Comparison of ENCODE assay signal across 9 cellular contexts in the genomic region with DNA sequence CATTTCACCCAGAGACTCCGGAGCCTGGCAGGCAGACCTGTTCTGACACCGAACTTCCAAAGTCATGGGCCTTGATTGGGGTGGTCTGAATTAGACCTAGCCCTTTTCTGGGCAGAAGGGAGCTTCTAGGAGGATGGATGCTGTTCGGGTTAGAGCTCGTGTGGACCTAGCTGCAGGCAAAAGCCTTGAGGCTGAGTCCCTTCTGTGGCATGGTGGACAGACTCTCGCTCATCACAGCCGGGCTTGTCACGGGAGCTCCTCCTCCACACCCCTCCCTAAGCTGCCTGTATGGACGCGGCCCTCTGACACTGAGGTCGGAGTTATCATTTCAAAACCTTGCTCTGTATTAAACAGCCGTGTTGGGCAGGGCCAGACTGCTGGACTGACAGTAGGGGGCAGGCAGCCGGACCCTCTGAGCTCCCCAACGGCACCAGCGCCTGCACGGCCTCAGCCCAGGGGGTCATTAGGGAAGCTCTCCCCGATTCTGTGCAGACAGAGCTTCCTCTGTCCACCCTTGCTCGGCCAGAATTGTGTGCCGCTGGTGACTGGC. TPM values are rescaled to one million over a fixed set of nuclear protein-coding genes. Genes with fewer than 3 reads are reported as not detected.
A peak's percentile ranks its signal among the peaks of the same experiment; 100 is the strongest.
DNase-seq lines count a peak whose midpoint lies in the region; ATAC-seq and TF ChIP-seq lines count a peak whose summit lies in the region.
"Had no signal": no experiment of that assay in that cellular context is flagged by ENCODE, and none has a peak within 500 bp of the region (broad histone marks: within the 10 kb centered on the region; RNA-seq: fewer than 3 reads in every experiment).

No MANE protein-coding gene starts in this region.

- no peaks in the 10 kb centered on the region for H4K20me1 ChIP-seq in SK-N-SH (ENCODE audit: insufficient read depth)

- no peak overlapping the region for H3K4me2 ChIP-seq in SK-N-SH

- no peaks in the 10 kb centered on the region for H3K9me3 ChIP-seq in SK-N-SH
- H3K9me3 ChIP-seq in spleen, result no peaks in the 10 kb centered on the region
- no peaks in the 10 kb centered on the region for H3K9me3 ChIP-seq in testis

- H3K9ac ChIP-seq in SK-N-SH, result no peak overlapping the region

- no peak for ATAC-seq in SK-N-SH treated with all-trans-retinoic acid at 6 μM for 48 hours
- peak; percentile 29 for ATAC-seq in HG02885 (IDR thresholded peaks at IDR 0.05; ENCODE audit: poor library complexity, unreplicated experiment)
- peak; percentile 38 for ATAC-seq in activated B cell treated with CpG ODN at 0.5 μM for 24 hours (ENCODE audit: low read depth)

- peak overlapping the region; percentile 97 for H3K4me3 Mint-ChIP-seq in activated B cell treated with CpG ODN at 0.5 μM for 24 hours

- no peak for TF ChIP-seq EP300 in SK-N-SH (IDR thresholded peaks at IDR 0.05; ENCODE audit: borderline replicate concordance in 1 of 2, low read depth in 1 of 2, low read length in 1 of 2)

- intact Hi-C loops in activated B cell treated with CpG ODN at 0.5 μM for 24 hours (cut with micrococcal nuclease) (loop anchor here (1.0 to 10.0 kb wide), 10 partner anchors 15 to 675 kb away; a partner anchor contains a TSS), spleen (cut with DNase I; ENCODE audit: low total_unique reads) (no loop called here), testis (cut with DNase I; ENCODE audit: low total_unique reads) (no loop called here)

- H2AFZ ChIP-seq in SK-N-SH (ENCODE audit: low read depth), result no peak overlapping the region

- peaks cover 3 to 11% of the 10 kb centered on the region in 2 experiments; a peak in 1 of 4 replicates for H3K4me1 ChIP-seq in SK-N-SH (ENCODE audit: control insufficient read depth in 1 of 2, insufficient read depth in 2 of 2, low read depth in 1 of 2, low read length in 1 of 2)
- peaks cover 0 to 96% (median 61%) of the 10 kb centered on the region in 6 donors for H3K4me1 ChIP-seq in spleen
- H3K4me1 ChIP-seq in testis, result peaks cover 4% of the 10 kb centered on the region

- H3K9me3 Mint-ChIP-seq in activated B cell treated with CpG ODN at 0.5 μM for 24 hours, result no peaks in the 10 kb centered on the region

- H3K4me3 ChIP-seq in SK-N-SH (ENCODE audit: low read depth in 2 of 2, low read length in 1 of 2) (no peak overlapping the region), spleen (peak overlapping the region in 7 of 8 donors; percentile 16 to 88 (median 79)), testis (no peak overlapping the region)

- H3K36me3 ChIP-seq in SK-N-SH (replicated peaks in 1 of 2; ENCODE audit: control insufficient read depth in 1 of 2, insufficient read depth in 2 of 2, low read length in 1 of 2), result no peaks in the 10 kb centered on the region
- H3K36me3 ChIP-seq in spleen, result peaks cover 0 to 34% (median 3%) of the 10 kb centered on the region in 6 donors
- no peaks in the 10 kb centered on the region for H3K36me3 ChIP-seq in testis (ENCODE audit: low read depth, missing control alignments)

- TF ChIP-seq RAD21 in SK-N-SH (IDR thresholded peaks at IDR 0.05; ENCODE audit: low read length), result no peak

- peaks cover 44% of the 10 kb centered on the region for H3K36me3 Mint-ChIP-seq in activated B cell treated with CpG ODN at 0.5 μM for 24 hours (ENCODE audit: low read depth)

- H3K27me3 Mint-ChIP-seq in activated B cell treated with CpG ODN at 0.5 μM for 24 hours, result no peaks in the 10 kb centered on the region

- H3K4me1 Mint-ChIP-seq in activated B cell treated with CpG ODN at 0.5 μM for 24 hours, result peaks cover 71% of the 10 kb centered on the region

- WGBS in SK-N-SH (ENCODE audit: low lambda C conversion rate), result 84% methylated on average over 16 of the region's 18 CpGs
- WGBS in spleen, 5 donors, result 36 to 54% (median 41%) methylated on average over 11 to 18 of the region's 18 CpGs
- WGBS in testis, 2 donors, result 63 to 81% methylated on average over 10 to 18 of the region's 18 CpGs

- CTCF ChIA-PET in SK-N-SH (lab: Yijun Ruan, JAX) (interaction anchor here (0.7 to 2.5 kb wide), 10 partner anchors 12 to 151 kb away, joined by 3 to 12 read pairs (median 3); no protein-coding TSS in a partner anchor), activated B cell treated with CpG ODN at 0.5 μM for 24 hours (lab: Charles Lee) (interaction anchor here (0.8 to 2.0 kb wide), 9 partner anchors 15 to 224 kb away, joined by 3 to 15 read pairs (median 4); no protein-coding TSS in a partner anchor)

- H3F3A ChIP-seq in SK-N-SH (replicated peaks; ENCODE audit: insufficient read depth), result peaks cover 3% of the 10 kb centered on the region

- TF ChIP-seq CTCF in SK-N-SH (IDR thresholded peaks at IDR 0.05) (no peak), activated B cell treated with CpG ODN at 0.5 μM for 24 hours (IDR thresholded peaks at IDR 0.05) (no peak), spleen (IDR thresholded peaks at IDR 0.05 in 8 of 11, conservative IDR thresholded peaks at IDR 0.05 in 3 of 11) (no peak), testis (IDR thresholded peaks at IDR 0.05) (no peak)

- H3K27ac ChIP-seq in SK-N-SH (ENCODE audit: low read depth in 2 of 2, low read length in 1 of 2) (no peak overlapping the region), spleen (peak overlapping the region; percentile 45 to 91 (median 84)), testis (no peak overlapping the region)
- H3K27ac ChIP-seq: epithelial cell of prostate had no signal

- H3K9me2 ChIP-seq in SK-N-SH, result no peaks in the 10 kb centered on the region

- H3K27ac Mint-ChIP-seq in activated B cell treated with CpG ODN at 0.5 μM for 24 hours, result peak overlapping the region; percentile 94

- no peak for TF ChIP-seq POLR2A in spleen (IDR thresholded peaks at IDR 0.05)
- no peak for TF ChIP-seq POLR2A in testis (IDR thresholded peaks at IDR 0.05)

- DNase-seq in SK-N-SH, result peak; percentile 47
- peak; percentile 65 for DNase-seq in activated B cell treated with CpG ODN at 0.5 μM for 24 hours
- DNase-seq in spleen, result peak; percentile 83
- no peak for DNase-seq in testis
- DNase-seq in effector CD4-positive, alpha-beta T cell, result no peak
- DNase-seq in NCI-H1417 treated with DMSO at 0.1 percent for 48 hours (lab: John Stamatoyannopoulos, UW), result no peak

- H3K79me2 ChIP-seq in SK-N-SH (ENCODE audit: insufficient read depth), result no peaks in the 10 kb centered on the region

- H3K27me3 ChIP-seq in SK-N-SH (ENCODE audit: insufficient read depth) (peaks cover 33% of the 10 kb centered on the region), spleen (replicated peaks in 1 of 7) (peaks cover 0 to 32% (median 0%) of the 10 kb centered on the region in 7 donors), testis (no peaks in the 10 kb centered on the region)

- POLR2A ChIA-PET in SK-N-SH (lab: Yijun Ruan, JAX), result no interaction called here
- POLR2A ChIA-PET in activated B cell treated with CpG ODN at 0.5 μM for 24 hours (lab: Charles Lee), result interaction anchor here (0.7 to 4.6 kb wide), 31 partner anchors 8 to 331 kb away, joined by 3 to 80 read pairs (median 6); a partner anchor contains a TSS

TF ChIP-seq in SK-N-SH, 30 proteins besides CTCF, POLR2A, EP300 and RAD21 (continues in another document):
- TF ChIP-seq, protein P1, sequence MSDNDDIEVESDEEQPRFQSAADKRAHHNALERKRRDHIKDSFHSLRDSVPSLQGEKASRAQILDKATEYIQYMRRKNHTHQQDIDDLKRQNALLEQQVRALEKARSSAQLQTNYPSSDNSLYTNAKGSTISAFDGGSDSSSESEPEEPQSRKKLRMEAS (IDR thresholded peaks at IDR 0.05; ENCODE audit: low read depth), result no peak
- TF ChIP-seq, protein P2, sequence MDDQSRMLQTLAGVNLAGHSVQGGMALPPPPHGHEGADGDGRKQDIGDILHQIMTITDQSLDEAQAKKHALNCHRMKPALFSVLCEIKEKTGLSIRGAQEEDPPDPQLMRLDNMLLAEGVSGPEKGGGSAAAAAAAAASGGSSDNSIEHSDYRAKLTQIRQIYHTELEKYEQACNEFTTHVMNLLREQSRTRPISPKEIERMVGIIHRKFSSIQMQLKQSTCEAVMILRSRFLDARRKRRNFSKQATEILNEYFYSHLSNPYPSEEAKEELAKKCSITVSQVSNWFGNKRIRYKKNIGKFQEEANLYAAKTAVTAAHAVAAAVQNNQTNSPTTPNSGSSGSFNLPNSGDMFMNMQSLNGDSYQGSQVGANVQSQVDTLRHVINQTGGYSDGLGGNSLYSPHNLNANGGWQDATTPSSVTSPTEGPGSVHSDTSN (IDR thresholded peaks at IDR 0.05), result no peak
- TF ChIP-seq NFIC (IDR thresholded peaks at IDR 0.05; ENCODE audit: borderline replicate concordance) (no peak), FOSL2 (IDR thresholded peaks at IDR 0.05; ENCODE audit: borderline replicate concordance, low read depth) (no peak)

TF ChIP-seq in SK-N-SH treated with all-trans-retinoic acid at 6 μM for 48 hours, 23 proteins besides CTCF, POLR2A, EP300 and RAD21 (continues in another document):
- TF ChIP-seq, protein P3, sequence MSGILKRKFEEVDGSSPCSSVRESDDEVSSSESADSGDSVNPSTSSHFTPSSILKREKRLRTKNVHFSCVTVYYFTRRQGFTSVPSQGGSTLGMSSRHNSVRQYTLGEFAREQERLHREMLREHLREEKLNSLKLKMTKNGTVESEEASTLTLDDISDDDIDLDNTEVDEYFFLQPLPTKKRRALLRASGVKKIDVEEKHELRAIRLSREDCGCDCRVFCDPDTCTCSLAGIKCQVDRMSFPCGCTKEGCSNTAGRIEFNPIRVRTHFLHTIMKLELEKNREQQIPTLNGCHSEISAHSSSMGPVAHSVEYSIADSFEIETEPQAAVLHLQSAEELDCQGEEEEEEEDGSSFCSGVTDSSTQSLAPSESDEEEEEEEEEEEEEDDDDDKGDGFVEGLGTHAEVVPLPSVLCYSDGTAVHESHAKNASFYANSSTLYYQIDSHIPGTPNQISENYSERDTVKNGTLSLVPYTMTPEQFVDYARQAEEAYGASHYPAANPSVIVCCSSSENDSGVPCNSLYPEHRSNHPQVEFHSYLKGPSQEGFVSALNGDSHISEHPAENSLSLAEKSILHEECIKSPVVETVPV (CRISPR knock-in tag; IDR thresholded peaks at IDR 0.05), result no peak
- TF ChIP-seq ZFP30 (CRISPR knock-in tag; IDR thresholded peaks at IDR 0.05), result no peak
- no peak for TF ChIP-seq CSDC2 (CRISPR knock-in tag; IDR thresholded peaks at IDR 0.05)
- no peak for TF ChIP-seq ISL1 (CRISPR knock-in tag; IDR thresholded peaks at IDR 0.05)

RNA-seq across cellular contexts. Expression of a gene that starts 2.2 kb away (rescaled TPM):
- polyA plus RNA-seq in SK-N-SH (2012; rRNA removed), result 0.62 and 1.0 TPM in 2 replicates
- 0.22 and 0.41 TPM in 2 replicates for polyA plus RNA-seq in SK-N-SH (2012; cell fraction: cytosol; rRNA removed)
- polyA plus RNA-seq in SK-N-SH (2012; cell fraction: nucleus; rRNA removed), result 4.6 and 5.5 TPM in 2 replicates
- 145 and 164 TPM in 2 replicates for total RNA-seq in activated B cell treated with CpG ODN at 0.5 μM for 24 hours
- 10 to 100 TPM; 34.7 to 56.3 (median 48.2) TPM for total RNA-seq in spleen
- 10 to 100 TPM; 26.2 to 41.8 (median 41.5) TPM for polyA plus RNA-seq in spleen
- 1 to 10 TPM; 2.9 to 5.6 TPM for total RNA-seq in testis
- 4.6 TPM for polyA plus RNA-seq in testis (ENCODE audit: insufficient read depth, low read depth, low replicate concordance)

RNA-seq across cellular contexts. Expression of a gene that starts 29.4 kb away (rescaled TPM):
- polyA plus RNA-seq in SK-N-SH (2012; rRNA removed), result not detected in 2 replicates
- 0.01 TPM in 1 of 2 replicates, not detected in the other for polyA plus RNA-seq in SK-N-SH (2012; cell fraction: cytosol; rRNA removed)
- polyA plus RNA-seq in SK-N-SH (2012; cell fraction: nucleus; rRNA removed), result 0.08 and 0.11 TPM in 2 replicates
- 4.1 and 4.4 TPM in 2 replicates for total RNA-seq in activated B cell treated with CpG ODN at 0.5 μM for 24 hours
- under 1 TPM; 0.14 to 0.89 (median 0.72) TPM for total RNA-seq in spleen
- 1 to 10 TPM in 1 of 3 donors, under 1 TPM in 2; 0.06 to 2.1 (median 0.35) TPM for polyA plus RNA-seq in spleen
- 1 to 10 TPM in 1 of 2 donors, under 1 TPM in 1; 0.68 to 1.2 TPM for total RNA-seq in testis
- 1.4 TPM for polyA plus RNA-seq in testis (ENCODE audit: insufficient read depth, low read depth, low replicate concordance)

Comparison
In these comparisons a context has a peak if more than half of its experiments do, and no peak if none do; other contexts are left out.
1. DNase-seq: peak in SK-N-SH (single experiment), activated B cell treated with CpG ODN at 0.5 μM for 24 hours (single experiment) and spleen (single experiment); none in testis (single experiment), effector CD4-positive, alpha-beta T cell (single experiment) and NCI-H1417 treated with DMSO at 0.1 percent for 48 hours (single experiment).
2. H3K27ac ChIP-seq: peak in spleen (8 of 8); none in SK-N-SH (0 of 2) and testis (0 of 2).
3. H3K4me3 ChIP-seq: peak in spleen (7 of 8); none in SK-N-SH (0 of 2) and testis (0 of 2).
4. RNA of a gene that starts 2.2 kb away (total RNA-seq): 145 to 164 TPM in activated B cell treated with CpG ODN at 0.5 μM for 24 hours and 34.7 to 56.3 TPM in spleen; 2.9 to 5.6 TPM in testis; every median in the first group is over 4 times any median in the second.